1 cellular context compared by ENCODE assay signal in the genomic region with DNA sequence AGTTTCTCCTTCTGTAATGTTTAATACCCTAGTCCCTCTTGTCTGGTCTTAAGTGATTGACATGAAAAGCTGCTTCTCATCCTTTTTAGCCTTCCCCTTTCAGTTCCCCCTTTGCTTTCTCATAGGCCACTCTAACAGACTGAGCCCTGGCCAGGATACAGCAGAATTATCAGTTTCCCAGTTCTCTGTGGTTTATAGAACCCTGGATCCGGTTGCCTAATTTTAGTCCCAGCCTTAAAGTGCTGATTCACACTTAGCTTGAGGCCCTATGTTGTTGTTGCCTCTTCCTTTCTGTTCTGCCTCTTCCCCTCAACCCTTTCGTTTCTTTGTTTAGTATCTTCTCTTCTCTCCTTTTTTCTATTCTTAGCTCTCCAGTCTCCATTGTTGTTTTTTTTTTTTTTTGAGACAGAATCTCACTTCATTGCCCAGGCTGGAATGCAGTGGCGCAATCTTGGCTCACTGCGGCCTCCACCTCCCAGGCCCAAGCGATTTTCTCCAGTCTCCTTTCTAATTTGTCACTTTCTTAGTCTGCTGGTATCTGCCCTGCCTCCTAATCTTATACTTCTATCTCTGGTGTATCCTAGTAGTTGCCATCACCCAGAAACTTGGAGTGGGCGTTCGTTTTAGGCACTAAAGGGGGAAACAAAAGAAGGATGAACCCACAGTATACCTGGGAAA.
TF ChIP-seq lines count a peak whose summit lies in the region.

No MANE protein-coding gene starts in this region.

TF ChIP-seq in IMR-90, 13 proteins besides CTCF, POLR2A, EP300 and RAD21:
- peak; percentile 71; the same call in 1 of the 2 replicates for TF ChIP-seq NFE2L2 (IDR thresholded peaks at IDR 0.05; ENCODE audit: low read depth, low read length)
- no peak for TF ChIP-seq RCOR1 (IDR thresholded peaks at IDR 0.05; ENCODE audit: insufficient replicate concordance, low read length)
- TF ChIP-seq RFX5 (IDR thresholded peaks at IDR 0.05; ENCODE audit: low read depth, low read length), result no peak
- peak; percentile 92 for TF ChIP-seq CEBPB (IDR thresholded peaks at IDR 0.05; ENCODE audit: low read depth, low read length)
